Comparison of ENCODE assay signal across 1 cellular context in the genomic region with DNA sequence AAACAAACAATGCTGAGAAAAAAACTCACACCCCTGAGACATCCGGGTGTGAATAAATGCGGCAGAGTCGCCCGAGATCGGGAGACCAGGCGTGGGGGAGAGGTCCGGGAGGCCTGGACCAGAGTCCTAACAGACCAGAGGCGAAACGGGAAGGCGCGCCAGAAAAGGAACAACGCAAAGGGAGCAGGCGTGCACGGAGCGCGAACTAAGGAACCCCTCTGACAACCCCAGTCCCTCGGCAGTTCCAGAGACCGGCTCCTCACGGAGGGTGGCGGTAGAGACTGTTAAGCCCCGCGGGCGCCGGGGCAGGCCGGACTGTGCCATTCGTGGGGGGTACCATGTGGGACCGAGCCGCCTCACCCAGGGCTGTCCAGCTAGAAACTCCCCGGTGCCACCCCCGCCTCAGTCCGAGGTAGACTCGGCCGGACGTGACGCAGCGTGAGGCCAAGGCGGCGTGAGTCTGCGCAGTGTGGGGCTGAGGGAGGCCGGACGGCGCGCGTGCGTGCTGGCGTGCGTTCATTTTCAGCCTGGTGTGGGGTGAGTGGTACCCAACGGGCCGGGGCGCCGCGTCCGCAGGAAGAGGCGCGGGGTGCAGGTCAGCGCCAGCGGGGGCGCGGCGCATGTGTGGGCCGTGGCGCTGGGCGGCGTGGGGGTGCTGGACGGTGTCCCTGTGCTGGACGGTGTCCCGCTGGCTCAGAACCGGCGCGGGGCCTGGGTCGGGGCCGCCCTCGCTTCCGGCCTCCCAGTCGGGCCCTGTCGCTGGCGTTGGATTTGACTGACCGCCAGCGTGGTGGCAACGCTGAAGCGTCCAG.
TF ChIP-seq lines count a peak whose summit lies in the region.

A gene (plus strand): TSS at position 513 of the 812 bp plus-strand sequence. CDS start 1,075 bp downstream, outside the sequence.

TF ChIP-seq in WTC11, 78 proteins besides CTCF, POLR2A, EP300 and RAD21 (continued from another document and continues in another):
- TF ChIP-seq, protein P1, sequence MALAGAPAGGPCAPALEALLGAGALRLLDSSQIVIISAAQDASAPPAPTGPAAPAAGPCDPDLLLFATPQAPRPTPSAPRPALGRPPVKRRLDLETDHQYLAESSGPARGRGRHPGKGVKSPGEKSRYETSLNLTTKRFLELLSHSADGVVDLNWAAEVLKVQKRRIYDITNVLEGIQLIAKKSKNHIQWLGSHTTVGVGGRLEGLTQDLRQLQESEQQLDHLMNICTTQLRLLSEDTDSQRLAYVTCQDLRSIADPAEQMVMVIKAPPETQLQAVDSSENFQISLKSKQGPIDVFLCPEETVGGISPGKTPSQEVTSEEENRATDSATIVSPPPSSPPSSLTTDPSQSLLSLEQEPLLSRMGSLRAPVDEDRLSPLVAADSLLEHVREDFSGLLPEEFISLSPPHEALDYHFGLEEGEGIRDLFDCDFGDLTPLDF (CRISPR knock-in tag; IDR thresholded peaks at IDR 0.05): peak; percentile 10; the same call in 1 of the 2 replicates
- TF ChIP-seq HMGA2 (CRISPR knock-in tag; IDR thresholded peaks at IDR 0.05) (0 out of 2 replicates have a peak, but pooled peaks have one; percentile 13), MXD4 (CRISPR knock-in tag; IDR thresholded peaks at IDR 0.05; ENCODE audit: borderline replicate concordance) (no peak), CBFB (CRISPR knock-in tag; IDR thresholded peaks at IDR 0.05; ENCODE audit: low read depth) (no peak), SMAD4 (CRISPR knock-in tag; IDR thresholded peaks at IDR 0.05) (no peak), ZNF121 (CRISPR knock-in tag; IDR thresholded peaks at IDR 0.05) (no peak), GABPB1 (CRISPR knock-in tag; IDR thresholded peaks at IDR 0.05) (peak; percentile 58), GRHL2 (CRISPR knock-in tag; IDR thresholded peaks at IDR 0.05; ENCODE audit: insufficient replicate concordance, severe bottlenecking) (no peak), FOXP1 (CRISPR knock-in tag; IDR thresholded peaks at IDR 0.05; ENCODE audit: borderline replicate concordance) (peak; percentile 92), ZNF263 (CRISPR knock-in tag; IDR thresholded peaks at IDR 0.05; ENCODE audit: low read depth) (no peak), RORB (CRISPR knock-in tag; IDR thresholded peaks at IDR 0.05) (no peak), ZNF416 (CRISPR knock-in tag; IDR thresholded peaks at IDR 0.05) (no peak), ATF1 (CRISPR knock-in tag; IDR thresholded peaks at IDR 0.05) (peak; percentile 80; the same call in 1 of the 2 replicates), KAT7 (CRISPR knock-in tag; IDR thresholded peaks at IDR 0.05; ENCODE audit: borderline replicate concordance) (peak; percentile 89; the same call in 1 of the 2 replicates), ZNF317 (CRISPR knock-in tag; IDR thresholded peaks at IDR 0.05; ENCODE audit: borderline replicate concordance, low read depth) (no peak), JUN (CRISPR knock-in tag; IDR thresholded peaks at IDR 0.05) (peak; percentile 58; the same call in 1 of the 2 replicates), SP1 (CRISPR knock-in tag; conservative IDR thresholded peaks at IDR 0.05) (peak; percentile 91), TEAD1 (CRISPR knock-in tag; IDR thresholded peaks at IDR 0.05) (peak; percentile 81), MYBL2 (CRISPR knock-in tag; IDR thresholded peaks at IDR 0.05) (peak; percentile 96), IRF2 (CRISPR knock-in tag; IDR thresholded peaks at IDR 0.05; ENCODE audit: borderline replicate concordance, low read depth) (no peak), ZBTB21 (CRISPR knock-in tag; IDR thresholded peaks at IDR 0.05; ENCODE audit: borderline replicate concordance) (no peak), ZNF671 (CRISPR knock-in tag; IDR thresholded peaks at IDR 0.05) (no peak), ETV6 (CRISPR knock-in tag; IDR thresholded peaks at IDR 0.05) (peak; percentile 63; the same call in 1 of the 2 replicates)
- TF ChIP-seq, protein P2, sequence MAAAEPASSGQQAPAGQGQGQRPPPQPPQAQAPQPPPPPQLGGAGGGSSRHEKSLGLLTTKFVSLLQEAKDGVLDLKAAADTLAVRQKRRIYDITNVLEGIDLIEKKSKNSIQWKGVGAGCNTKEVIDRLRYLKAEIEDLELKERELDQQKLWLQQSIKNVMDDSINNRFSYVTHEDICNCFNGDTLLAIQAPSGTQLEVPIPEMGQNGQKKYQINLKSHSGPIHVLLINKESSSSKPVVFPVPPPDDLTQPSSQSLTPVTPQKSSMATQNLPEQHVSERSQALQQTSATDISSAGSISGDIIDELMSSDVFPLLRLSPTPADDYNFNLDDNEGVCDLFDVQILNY (CRISPR knock-in tag; IDR thresholded peaks at IDR 0.05): peak; percentile 94
- TF ChIP-seq, protein P3, sequence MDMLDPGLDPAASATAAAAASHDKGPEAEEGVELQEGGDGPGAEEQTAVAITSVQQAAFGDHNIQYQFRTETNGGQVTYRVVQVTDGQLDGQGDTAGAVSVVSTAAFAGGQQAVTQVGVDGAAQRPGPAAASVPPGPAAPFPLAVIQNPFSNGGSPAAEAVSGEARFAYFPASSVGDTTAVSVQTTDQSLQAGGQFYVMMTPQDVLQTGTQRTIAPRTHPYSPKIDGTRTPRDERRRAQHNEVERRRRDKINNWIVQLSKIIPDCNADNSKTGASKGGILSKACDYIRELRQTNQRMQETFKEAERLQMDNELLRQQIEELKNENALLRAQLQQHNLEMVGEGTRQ (CRISPR knock-in tag; IDR thresholded peaks at IDR 0.05): peak; percentile 3; the same call in 1 of the 2 replicates
- TF ChIP-seq, protein P4, sequence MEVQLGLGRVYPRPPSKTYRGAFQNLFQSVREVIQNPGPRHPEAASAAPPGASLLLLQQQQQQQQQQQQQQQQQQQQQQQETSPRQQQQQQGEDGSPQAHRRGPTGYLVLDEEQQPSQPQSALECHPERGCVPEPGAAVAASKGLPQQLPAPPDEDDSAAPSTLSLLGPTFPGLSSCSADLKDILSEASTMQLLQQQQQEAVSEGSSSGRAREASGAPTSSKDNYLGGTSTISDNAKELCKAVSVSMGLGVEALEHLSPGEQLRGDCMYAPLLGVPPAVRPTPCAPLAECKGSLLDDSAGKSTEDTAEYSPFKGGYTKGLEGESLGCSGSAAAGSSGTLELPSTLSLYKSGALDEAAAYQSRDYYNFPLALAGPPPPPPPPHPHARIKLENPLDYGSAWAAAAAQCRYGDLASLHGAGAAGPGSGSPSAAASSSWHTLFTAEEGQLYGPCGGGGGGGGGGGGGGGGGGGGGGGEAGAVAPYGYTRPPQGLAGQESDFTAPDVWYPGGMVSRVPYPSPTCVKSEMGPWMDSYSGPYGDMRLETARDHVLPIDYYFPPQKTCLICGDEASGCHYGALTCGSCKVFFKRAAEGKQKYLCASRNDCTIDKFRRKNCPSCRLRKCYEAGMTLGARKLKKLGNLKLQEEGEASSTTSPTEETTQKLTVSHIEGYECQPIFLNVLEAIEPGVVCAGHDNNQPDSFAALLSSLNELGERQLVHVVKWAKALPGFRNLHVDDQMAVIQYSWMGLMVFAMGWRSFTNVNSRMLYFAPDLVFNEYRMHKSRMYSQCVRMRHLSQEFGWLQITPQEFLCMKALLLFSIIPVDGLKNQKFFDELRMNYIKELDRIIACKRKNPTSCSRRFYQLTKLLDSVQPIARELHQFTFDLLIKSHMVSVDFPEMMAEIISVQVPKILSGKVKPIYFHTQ (CRISPR knock-in tag; IDR thresholded peaks at IDR 0.05): no peak
- TF ChIP-seq, protein P5, sequence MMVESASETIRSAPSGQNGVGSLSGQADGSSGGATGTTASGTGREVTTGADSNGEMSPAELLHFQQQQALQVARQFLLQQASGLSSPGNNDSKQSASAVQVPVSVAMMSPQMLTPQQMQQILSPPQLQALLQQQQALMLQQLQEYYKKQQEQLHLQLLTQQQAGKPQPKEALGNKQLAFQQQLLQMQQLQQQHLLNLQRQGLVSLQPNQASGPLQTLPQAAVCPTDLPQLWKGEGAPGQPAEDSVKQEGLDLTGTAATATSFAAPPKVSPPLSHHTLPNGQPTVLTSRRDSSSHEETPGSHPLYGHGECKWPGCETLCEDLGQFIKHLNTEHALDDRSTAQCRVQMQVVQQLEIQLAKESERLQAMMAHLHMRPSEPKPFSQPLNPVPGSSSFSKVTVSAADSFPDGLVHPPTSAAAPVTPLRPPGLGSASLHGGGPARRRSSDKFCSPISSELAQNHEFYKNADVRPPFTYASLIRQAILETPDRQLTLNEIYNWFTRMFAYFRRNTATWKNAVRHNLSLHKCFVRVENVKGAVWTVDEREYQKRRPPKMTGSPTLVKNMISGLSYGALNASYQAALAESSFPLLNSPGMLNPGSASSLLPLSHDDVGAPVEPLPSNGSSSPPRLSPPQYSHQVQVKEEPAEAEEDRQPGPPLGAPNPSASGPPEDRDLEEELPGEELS (CRISPR knock-in tag; IDR thresholded peaks at IDR 0.05): peak; percentile 83; the same call in 1 of the 2 replicates
- TF ChIP-seq, protein P6, sequence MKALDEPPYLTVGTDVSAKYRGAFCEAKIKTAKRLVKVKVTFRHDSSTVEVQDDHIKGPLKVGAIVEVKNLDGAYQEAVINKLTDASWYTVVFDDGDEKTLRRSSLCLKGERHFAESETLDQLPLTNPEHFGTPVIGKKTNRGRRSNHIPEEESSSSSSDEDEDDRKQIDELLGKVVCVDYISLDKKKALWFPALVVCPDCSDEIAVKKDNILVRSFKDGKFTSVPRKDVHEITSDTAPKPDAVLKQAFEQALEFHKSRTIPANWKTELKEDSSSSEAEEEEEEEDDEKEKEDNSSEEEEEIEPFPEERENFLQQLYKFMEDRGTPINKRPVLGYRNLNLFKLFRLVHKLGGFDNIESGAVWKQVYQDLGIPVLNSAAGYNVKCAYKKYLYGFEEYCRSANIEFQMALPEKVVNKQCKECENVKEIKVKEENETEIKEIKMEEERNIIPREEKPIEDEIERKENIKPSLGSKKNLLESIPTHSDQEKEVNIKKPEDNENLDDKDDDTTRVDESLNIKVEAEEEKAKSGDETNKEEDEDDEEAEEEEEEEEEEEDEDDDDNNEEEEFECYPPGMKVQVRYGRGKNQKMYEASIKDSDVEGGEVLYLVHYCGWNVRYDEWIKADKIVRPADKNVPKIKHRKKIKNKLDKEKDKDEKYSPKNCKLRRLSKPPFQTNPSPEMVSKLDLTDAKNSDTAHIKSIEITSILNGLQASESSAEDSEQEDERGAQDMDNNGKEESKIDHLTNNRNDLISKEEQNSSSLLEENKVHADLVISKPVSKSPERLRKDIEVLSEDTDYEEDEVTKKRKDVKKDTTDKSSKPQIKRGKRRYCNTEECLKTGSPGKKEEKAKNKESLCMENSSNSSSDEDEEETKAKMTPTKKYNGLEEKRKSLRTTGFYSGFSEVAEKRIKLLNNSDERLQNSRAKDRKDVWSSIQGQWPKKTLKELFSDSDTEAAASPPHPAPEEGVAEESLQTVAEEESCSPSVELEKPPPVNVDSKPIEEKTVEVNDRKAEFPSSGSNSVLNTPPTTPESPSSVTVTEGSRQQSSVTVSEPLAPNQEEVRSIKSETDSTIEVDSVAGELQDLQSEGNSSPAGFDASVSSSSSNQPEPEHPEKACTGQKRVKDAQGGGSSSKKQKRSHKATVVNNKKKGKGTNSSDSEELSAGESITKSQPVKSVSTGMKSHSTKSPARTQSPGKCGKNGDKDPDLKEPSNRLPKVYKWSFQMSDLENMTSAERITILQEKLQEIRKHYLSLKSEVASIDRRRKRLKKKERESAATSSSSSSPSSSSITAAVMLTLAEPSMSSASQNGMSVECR (CRISPR knock-in tag; IDR thresholded peaks at IDR 0.05; ENCODE audit: borderline replicate concordance): 0 out of 2 replicates have a peak, but pooled peaks have one; percentile 16
- TF ChIP-seq, protein P7, sequence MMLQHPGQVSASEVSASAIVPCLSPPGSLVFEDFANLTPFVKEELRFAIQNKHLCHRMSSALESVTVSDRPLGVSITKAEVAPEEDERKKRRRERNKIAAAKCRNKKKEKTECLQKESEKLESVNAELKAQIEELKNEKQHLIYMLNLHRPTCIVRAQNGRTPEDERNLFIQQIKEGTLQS (CRISPR knock-in tag; conservative IDR thresholded peaks at IDR 0.05): 0 out of 2 replicates have a peak, but pooled peaks have one; percentile 25
- TF ChIP-seq, protein P8, sequence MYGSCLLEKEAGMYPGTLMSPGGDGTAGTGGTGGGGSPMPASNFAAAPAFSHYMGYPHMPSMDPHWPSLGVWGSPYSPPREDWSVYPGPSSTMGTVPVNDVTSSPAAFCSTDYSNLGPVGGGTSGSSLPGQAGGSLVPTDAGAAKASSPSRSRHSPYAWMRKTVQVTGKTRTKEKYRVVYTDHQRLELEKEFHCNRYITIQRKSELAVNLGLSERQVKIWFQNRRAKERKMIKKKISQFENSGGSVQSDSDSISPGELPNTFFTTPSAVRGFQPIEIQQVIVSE (CRISPR knock-in tag; IDR thresholded peaks at IDR 0.05; ENCODE audit: borderline replicate concordance): no peak
- TF ChIP-seq, protein P9, sequence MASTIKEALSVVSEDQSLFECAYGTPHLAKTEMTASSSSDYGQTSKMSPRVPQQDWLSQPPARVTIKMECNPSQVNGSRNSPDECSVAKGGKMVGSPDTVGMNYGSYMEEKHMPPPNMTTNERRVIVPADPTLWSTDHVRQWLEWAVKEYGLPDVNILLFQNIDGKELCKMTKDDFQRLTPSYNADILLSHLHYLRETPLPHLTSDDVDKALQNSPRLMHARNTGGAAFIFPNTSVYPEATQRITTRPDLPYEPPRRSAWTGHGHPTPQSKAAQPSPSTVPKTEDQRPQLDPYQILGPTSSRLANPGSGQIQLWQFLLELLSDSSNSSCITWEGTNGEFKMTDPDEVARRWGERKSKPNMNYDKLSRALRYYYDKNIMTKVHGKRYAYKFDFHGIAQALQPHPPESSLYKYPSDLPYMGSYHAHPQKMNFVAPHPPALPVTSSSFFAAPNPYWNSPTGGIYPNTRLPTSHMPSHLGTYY (CRISPR knock-in tag; IDR thresholded peaks at IDR 0.05): no peak
- TF ChIP-seq, protein P10, sequence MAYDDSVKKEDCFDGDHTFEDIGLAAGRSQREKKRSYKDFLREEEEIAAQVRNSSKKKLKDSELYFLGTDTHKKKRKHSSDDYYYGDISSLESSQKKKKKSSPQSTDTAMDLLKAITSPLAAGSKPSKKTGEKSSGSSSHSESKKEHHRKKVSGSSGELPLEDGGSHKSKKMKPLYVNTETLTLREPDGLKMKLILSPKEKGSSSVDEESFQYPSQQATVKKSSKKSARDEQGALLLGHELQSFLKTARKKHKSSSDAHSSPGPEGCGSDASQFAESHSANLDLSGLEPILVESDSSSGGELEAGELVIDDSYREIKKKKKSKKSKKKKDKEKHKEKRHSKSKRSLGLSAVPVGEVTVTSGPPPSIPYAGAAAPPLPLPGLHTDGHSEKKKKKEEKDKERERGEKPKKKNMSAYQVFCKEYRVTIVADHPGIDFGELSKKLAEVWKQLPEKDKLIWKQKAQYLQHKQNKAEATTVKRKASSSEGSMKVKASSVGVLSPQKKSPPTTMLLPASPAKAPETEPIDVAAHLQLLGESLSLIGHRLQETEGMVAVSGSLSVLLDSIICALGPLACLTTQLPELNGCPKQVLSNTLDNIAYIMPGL (CRISPR knock-in tag; IDR thresholded peaks at IDR 0.05): peak; percentile 87
- TF ChIP-seq, protein P11, sequence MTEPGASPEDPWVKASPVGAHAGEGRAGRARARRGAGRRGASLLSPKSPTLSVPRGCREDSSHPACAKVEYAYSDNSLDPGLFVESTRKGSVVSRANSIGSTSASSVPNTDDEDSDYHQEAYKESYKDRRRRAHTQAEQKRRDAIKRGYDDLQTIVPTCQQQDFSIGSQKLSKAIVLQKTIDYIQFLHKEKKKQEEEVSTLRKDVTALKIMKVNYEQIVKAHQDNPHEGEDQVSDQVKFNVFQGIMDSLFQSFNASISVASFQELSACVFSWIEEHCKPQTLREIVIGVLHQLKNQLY (CRISPR knock-in tag; IDR thresholded peaks at IDR 0.05): no peak
